In the genomic region with DNA sequence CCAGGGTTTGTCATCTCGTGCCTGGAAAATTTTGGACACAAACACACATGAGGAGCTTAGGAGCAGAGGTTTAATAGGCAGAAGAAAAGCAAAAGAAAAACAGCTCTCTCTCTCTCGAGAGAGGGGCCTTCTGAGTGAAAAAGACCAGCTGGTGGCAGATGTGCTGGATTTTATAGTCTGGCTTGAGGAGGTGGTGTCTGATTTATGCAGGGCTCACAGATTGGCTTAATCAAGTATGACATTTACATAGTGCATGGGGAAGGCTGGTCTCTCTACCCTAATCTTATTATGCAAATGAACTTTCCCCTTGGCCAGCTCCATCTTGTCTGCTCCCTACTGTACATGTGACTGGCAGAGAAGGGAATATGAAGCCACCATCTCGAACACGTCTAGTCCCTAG, we compare ENCODE assay signal across 23 cellular contexts.
"Had no signal": no experiment of that assay in that cellular context is flagged by ENCODE, and none has a peak within 500 bp of the region (broad histone marks: within the 10 kb centered on the region; RNA-seq: fewer than 3 reads in every experiment).

No MANE protein-coding gene starts in this region.

- DNase-seq: activated CD4-positive, alpha-beta T cell treated with anti-CD3 and anti-CD28 coated beads for 36 hours; activated CD4-positive, alpha-beta T cell treated with anti-CD3 and anti-CD28 coated beads, Interleukin-2, amount 50 U/mL, for 48 hours; activated naive CD8-positive, alpha-beta T cell treated with anti-CD3 and anti-CD28 coated beads, Interleukin-2, amount 10 ng/mL, durations not matched to agents 7 days and 5 days; amygdala; caudate nucleus; dorsolateral prefrontal cortex; hypothalamus; islet precursor cell; left colon; midbrain; ovary; psoas muscle; stimulated activated CD4-positive, alpha-beta T cell treated with anti-CD3 and anti-CD28 coated beads, Interleukin-4, amount 100 ng/mL, for 1 hour; stimulated activated naive CD8-positive, alpha-beta T cell treated with anti-CD3 and anti-CD28 coated beads, Interleukin-15, amount 100 ng/mL, for 72 hours; SW 1271; trophoblast cell had no signal

- H3K4me1 ChIP-seq: psoas muscle, suprapubic skin had no signal

- FAIRE-seq: colon, TTC549 had no signal

- H3K27me3 ChIP-seq: dorsolateral prefrontal cortex, ovary, suprapubic skin had no signal

- H3K36me3 Mint-ChIP-seq: activated naive CD8-positive, alpha-beta T cell treated with anti-CD3 and anti-CD28 coated beads, Interleukin-2, amount 10 ng/mL, durations not matched to agents 7 days and 5 days had no signal

- H3K27ac ChIP-seq: dorsolateral prefrontal cortex, ovary, psoas muscle, suprapubic skin had no signal

- H3K4me1 Mint-ChIP-seq: activated CD4-positive, alpha-beta T cell treated with anti-CD3 and anti-CD28 coated beads for 36 hours; activated naive CD8-positive, alpha-beta T cell treated with anti-CD3 and anti-CD28 coated beads, Interleukin-2, amount 10 ng/mL, durations not matched to agents 7 days and 5 days; neural crest cell; stimulated activated naive CD8-positive, alpha-beta T cell treated with anti-CD3 and anti-CD28 coated beads, Interleukin-15, amount 100 ng/mL, for 72 hours; WTC11 had no signal

- H3K27me3 Mint-ChIP-seq: activated CD4-positive, alpha-beta T cell treated with anti-CD3 and anti-CD28 coated beads for 36 hours; activated naive CD8-positive, alpha-beta T cell treated with anti-CD3 and anti-CD28 coated beads, Interleukin-2, amount 10 ng/mL, durations not matched to agents 7 days and 5 days; stimulated activated naive CD8-positive, alpha-beta T cell treated with anti-CD3 and anti-CD28 coated beads, Interleukin-15, amount 100 ng/mL, for 72 hours had no signal

- H3K9me3 ChIP-seq: ovary had no signal

- ATAC-seq: activated CD4-positive, alpha-beta T cell treated with anti-CD3 and anti-CD28 coated beads for 36 hours; left colon; psoas muscle; sciatic nerve; stimulated activated naive CD8-positive, alpha-beta T cell treated with anti-CD3 and anti-CD28 coated beads, Interleukin-15, amount 100 ng/mL, for 72 hours; WTC11 had no signal

- H3K4me3 ChIP-seq: dorsolateral prefrontal cortex, ovary, psoas muscle, smooth muscle cell, suprapubic skin had no signal

- H3K4me3 Mint-ChIP-seq: activated CD4-positive, alpha-beta T cell treated with anti-CD3 and anti-CD28 coated beads for 36 hours; activated naive CD8-positive, alpha-beta T cell treated with anti-CD3 and anti-CD28 coated beads, Interleukin-2, amount 10 ng/mL, durations not matched to agents 7 days and 5 days; neural crest cell; stimulated activated naive CD8-positive, alpha-beta T cell treated with anti-CD3 and anti-CD28 coated beads, Interleukin-15, amount 100 ng/mL, for 72 hours; WTC11 had no signal

- H3K27ac Mint-ChIP-seq: activated CD4-positive, alpha-beta T cell treated with anti-CD3 and anti-CD28 coated beads for 36 hours; activated naive CD8-positive, alpha-beta T cell treated with anti-CD3 and anti-CD28 coated beads, Interleukin-2, amount 10 ng/mL, durations not matched to agents 7 days and 5 days; stimulated activated naive CD8-positive, alpha-beta T cell treated with anti-CD3 and anti-CD28 coated beads, Interleukin-15, amount 100 ng/mL, for 72 hours; WTC11 had no signal

- H3K36me3 ChIP-seq: ovary, suprapubic skin had no signal
